29 cellular contexts compared by ENCODE assay signal in the genomic region with DNA sequence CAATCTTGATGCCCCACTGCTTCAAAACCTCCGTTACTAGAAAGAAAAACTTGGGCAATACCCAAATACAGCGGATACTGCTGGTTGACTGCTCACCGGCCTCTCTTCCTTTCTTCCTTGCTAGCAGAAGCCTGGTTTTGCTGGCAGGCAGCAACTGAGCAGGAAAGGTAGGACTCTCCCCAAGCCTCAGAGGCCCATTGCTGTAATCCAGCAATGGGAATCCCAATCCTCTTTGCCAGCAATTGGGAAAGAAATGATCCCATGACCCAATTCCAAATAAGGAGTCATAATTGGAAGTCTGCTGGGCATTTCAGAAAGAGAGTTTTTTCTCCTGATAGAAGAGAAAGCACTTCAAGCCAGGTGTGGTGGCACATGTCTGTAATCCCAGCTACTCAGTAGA.
DNase-seq lines count a peak whose midpoint lies in the region; ATAC-seq, FAIRE-seq and TF ChIP-seq lines count a peak whose summit lies in the region.
"Had no signal": no experiment of that assay in that cellular context is flagged by ENCODE, and none has a peak within 500 bp of the region (broad histone marks: within the 10 kb centered on the region; RNA-seq: fewer than 3 reads in every experiment).

No MANE protein-coding gene starts in this region.

- H3K4me1 ChIP-seq in liver (ENCODE audit: control insufficient read depth in 4 of 4, insufficient read depth in 4 of 4, low read length in 3 of 4) (peaks cover 0 to 8% (median 4%) of the 10 kb centered on the region in 4 donors), HepG2 (ENCODE audit: insufficient read depth, low read length) (no peaks in the 10 kb centered on the region; the same call in 1 of the 2 replicates), right lobe of liver (no peaks in the 10 kb centered on the region), thyroid gland (peaks cover 0 to 8% of the 10 kb centered on the region in 2 donors), mammary epithelial cell (ENCODE audit: insufficient read depth, low read length) (no peaks in the 10 kb centered on the region)
- H3K4me1 ChIP-seq: BLaER1 had no signal

- intact Hi-C loops in HepG2 (cut with micrococcal nuclease; ENCODE audit: unreplicated experiment): no loop called here
- intact Hi-C loops in right lobe of liver (cut with DNase I): no loop called here
- intact Hi-C loops in thyroid gland (cut with DNase I): no loop called here
- intact Hi-C loops in mammary epithelial cell (cut with micrococcal nuclease): no loop called here

- WGBS in liver: 66% methylated on average over 3 of the region's 3 CpGs
- WGBS in HepG2 (ENCODE audit: low lambda C conversion rate): no CpG with 5 or more reads among the region's 3 CpGs
- 68% methylated on average over 3 of the region's 3 CpGs for WGBS in right lobe of liver (ENCODE audit: insufficient coverage, low coverage, low lambda C conversion rate, missing lambda C conversion rate)
- WGBS in thyroid gland, 2 donors: 21 to 33% methylated on average over 2 to 3 of the region's 3 CpGs
- 94% methylated on average over 3 of the region's 3 CpGs for WGBS in mammary epithelial cell (ENCODE audit: low coverage, missing lambda C conversion rate)

- H3K9ac ChIP-seq in liver (ENCODE audit: low read depth in 1 of 2, low read length in 2 of 2) (no peak overlapping the region), HepG2 (ENCODE audit: insufficient read depth, low read depth, low read length) (no peak overlapping the region), mammary epithelial cell (ENCODE audit: insufficient read depth, low read length) (no peak overlapping the region)
- H3K9ac ChIP-seq: BLaER1 had no signal

- POLR2A ChIA-PET in HepG2 (lab: Yijun Ruan, JAX): no interaction called here

- DNase-seq in HepG2 (ENCODE audit: low spot score) (no peak), fibroblast of peridontal ligament (ENCODE audit: extremely low read depth) (peak; percentile 17), right lobe of liver (peak in 1 of 3 donors; percentile 45), thyroid gland (peak; percentile 20 to 42), frontal cortex (ENCODE audit: low spot score in 2 of 2) (no peak), mammary epithelial cell (no peak), medulla oblongata (ENCODE audit: extremely low spot score) (no peak)
- DNase-seq: 8988T; ACHN; BE2C; C1 segment of cervical spinal cord; CD4-positive, alpha-beta memory T cell; CD4-positive, CD25-positive, alpha-beta regulatory T cell; CD8-positive, alpha-beta memory T cell; COR-L47; DMS 273 treated with DMSO at 0.1 percent for 48 hours; DMS153; DMS53; DMS79; DND-41; EL; GDM1 had no signal

- FAIRE-seq in HepG2 (lab: Jason Lieb, UNC): no peak
- no peak for FAIRE-seq in frontal cortex (lab: Jason Lieb, UNC)
- FAIRE-seq: A204.1, GM12878, GM12892, GM18507, GM19239 had no signal

- TF ChIP-seq EP300 in HepG2 (IDR thresholded peaks at IDR 0.05; ENCODE audit: low read depth in 2 of 2, low read length in 2 of 2): no peak
- TF ChIP-seq EP300 in HepG2 (CRISPR knock-in tag; IDR thresholded peaks at IDR 0.05; ENCODE audit: borderline replicate concordance): no peak

- no peaks in the 10 kb centered on the region for H3K36me3 ChIP-seq in liver (ENCODE audit: control insufficient read depth in 4 of 4, insufficient read depth in 3 of 4, low read depth in 1 of 4, low read length in 3 of 4)
- no peaks in the 10 kb centered on the region for H3K36me3 ChIP-seq in HepG2 (replicated peaks in 1 of 2; ENCODE audit: control insufficient read depth in 1 of 2, insufficient read depth in 2 of 2, low read length in 2 of 2)
- no peaks in the 10 kb centered on the region for H3K36me3 ChIP-seq in right lobe of liver
- no peaks in the 10 kb centered on the region for H3K36me3 ChIP-seq in thyroid gland
- H3K36me3 ChIP-seq in mammary epithelial cell (ENCODE audit: insufficient read depth, low read length): no peaks in the 10 kb centered on the region
- H3K36me3 ChIP-seq: BE2C, BLaER1 had no signal

- ATAC-seq in HepG2: no peak
- ATAC-seq in right lobe of liver: peak; percentile 38 to 65 (median 52)
- ATAC-seq: GM12878 had no signal

- H3K9me3 ChIP-seq in liver (ENCODE audit: control insufficient read depth in 4 of 4, low read length in 3 of 4) (no peaks in the 10 kb centered on the region), HepG2 (ENCODE audit: low read length) (no peaks in the 10 kb centered on the region), right lobe of liver (no peaks in the 10 kb centered on the region), thyroid gland (no peaks in the 10 kb centered on the region), mammary epithelial cell (replicated peaks; ENCODE audit: insufficient read depth, low read length) (no peaks in the 10 kb centered on the region)
- H3K9me3 ChIP-seq: BE2C, BLaER1 had no signal

- CTCF ChIA-PET in HepG2 (lab: Yijun Ruan, JAX; ENCODE audit: low intra/inter-chr PET ratio, low total read pairs) (no interaction called here), mammary epithelial cell (lab: Charles Lee; ENCODE audit: low non-redundant PET) (no interaction called here)

- H3K79me2 ChIP-seq in HepG2 (ENCODE audit: insufficient read depth, low read length): no peaks in the 10 kb centered on the region
- H3K79me2 ChIP-seq in mammary epithelial cell (ENCODE audit: insufficient read depth, low read length): no peaks in the 10 kb centered on the region

- TF ChIP-seq POLR2A in HepG2 (IDR thresholded peaks at IDR 0.05; ENCODE audit: insufficient read depth in 1 of 2, low read depth in 2 of 2, low read length in 2 of 2): no peak
- TF ChIP-seq POLR2A in right lobe of liver (IDR thresholded peaks at IDR 0.05): no peak
- no peak for TF ChIP-seq POLR2A in thyroid gland (IDR thresholded peaks at IDR 0.05)

- H4K20me1 ChIP-seq in HepG2 (ENCODE audit: insufficient read depth, low read length) (no peaks in the 10 kb centered on the region), mammary epithelial cell (ENCODE audit: insufficient read depth, low read length) (no peaks in the 10 kb centered on the region)
- H4K20me1 ChIP-seq: BLaER1 had no signal

- H3K4me3 ChIP-seq in liver (ENCODE audit: low read depth in 1 of 3, low read length in 3 of 3) (no peak overlapping the region), HepG2 (replicated peaks in 1 of 3; ENCODE audit: insufficient read depth in 1 of 3, low read depth in 2 of 3, low read length in 3 of 3) (no peak overlapping the region), right lobe of liver (no peak overlapping the region), thyroid gland (replicated peaks in 1 of 3) (no peak overlapping the region), mammary epithelial cell (replicated peaks in 1 of 3; ENCODE audit: insufficient read depth in 1 of 3, low read depth in 2 of 3, low read length in 3 of 3) (no peak overlapping the region)
- H3K4me3 ChIP-seq: BLaER1, GM12878 had no signal

- H3K27ac ChIP-seq in liver (ENCODE audit: low read depth in 1 of 2, low read length in 2 of 2) (no peak overlapping the region), HepG2 (ENCODE audit: extremely low read length, insufficient read depth, low read length) (no peak overlapping the region), right lobe of liver (peak overlapping the region in 1 of 3 donors; percentile 61), thyroid gland (no peak overlapping the region), mammary epithelial cell (ENCODE audit: insufficient read depth, low read depth, low read length) (no peak overlapping the region)
- H3K27ac ChIP-seq: BLaER1 had no signal

- in situ Hi-C loops in HepG2 (cut with HindIII; ENCODE audit: extremely low pct_ligation_motif_present, low pct_unique_long_range_greater_than_20kb) (no loop called here), mammary epithelial cell (cut with MboI; ENCODE audit: low sequenced_read_pairs in 2 of 2) (no loop called here)

- dilution Hi-C loops in mammary epithelial cell (cut with HindIII; ENCODE audit: low sequenced_read_pairs): no loop called here

- H3K4me2 ChIP-seq in HepG2 (ENCODE audit: low read depth, low read length): no peak overlapping the region
- H3K4me2 ChIP-seq in mammary epithelial cell (ENCODE audit: insufficient read depth, low read depth, low read length): no peak overlapping the region
- H3K4me2 ChIP-seq: BLaER1 had no signal

- no peak overlapping the region for H2AFZ ChIP-seq in HepG2 (ENCODE audit: low read length)
- no peak overlapping the region for H2AFZ ChIP-seq in mammary epithelial cell (ENCODE audit: low read depth, low read length)

- H3K27me3 ChIP-seq in liver (ENCODE audit: control insufficient read depth in 4 of 4, insufficient read depth in 4 of 4, low read length in 3 of 4): no peaks in the 10 kb centered on the region
- no peaks in the 10 kb centered on the region for H3K27me3 ChIP-seq in HepG2 (ENCODE audit: control insufficient read depth in 1 of 2, insufficient read depth in 2 of 2, low read length in 2 of 2)
- no peaks in the 10 kb centered on the region for H3K27me3 ChIP-seq in right lobe of liver
- no peaks in the 10 kb centered on the region for H3K27me3 ChIP-seq in thyroid gland
- peaks cover 2% of the 10 kb centered on the region for H3K27me3 ChIP-seq in mammary epithelial cell (ENCODE audit: insufficient read depth, low read length)
- H3K27me3 ChIP-seq: BE2C, BLaER1 had no signal

- TF ChIP-seq CTCF in liver (IDR thresholded peaks at IDR 0.05; ENCODE audit: low read depth, low read length, missing input control): no peak
- TF ChIP-seq CTCF in HepG2 (CRISPR knock-in tag; IDR thresholded peaks at IDR 0.05): no peak
- no peak for TF ChIP-seq CTCF in right lobe of liver (IDR thresholded peaks at IDR 0.05)
- TF ChIP-seq CTCF in thyroid gland (IDR thresholded peaks at IDR 0.05): no peak
- no peak for TF ChIP-seq CTCF in mammary epithelial cell (conservative IDR thresholded peaks at IDR 0.05 in 1 of 2, IDR thresholded peaks at IDR 0.05 in 1 of 2; ENCODE audit: extremely low read depth in 1 of 2, insufficient read depth in 1 of 2, low read depth in 1 of 2, low read length in 2 of 2)

- BruUV-seq in HepG2 (replicated peaks; lab: Mats Ljungman, UMichigan): no TSS peak
- no TSS peak for BruUV-seq in mammary epithelial cell (replicated peaks; lab: Mats Ljungman, UMichigan)

- TF ChIP-seq RAD21 in liver (IDR thresholded peaks at IDR 0.05) (peak; percentile 12 to 38), HepG2 (CRISPR knock-in tag; IDR thresholded peaks at IDR 0.05) (no peak)

TF ChIP-seq in liver, 16 proteins besides CTCF, POLR2A, EP300 and RAD21 (continues in another document):
- TF ChIP-seq RXRA (IDR thresholded peaks at IDR 0.05) (peak in 1 of 2 donors; percentile 43), SP1 (IDR thresholded peaks at IDR 0.05) (peak; percentile 38), FOXA2 (IDR thresholded peaks at IDR 0.05) (no peak)

TF ChIP-seq in HepG2, 621 proteins besides CTCF, POLR2A, EP300 and RAD21 (continues in another document):
- no peak for TF ChIP-seq GABPA (IDR thresholded peaks at IDR 0.05; ENCODE audit: low read depth, low read length)
- no peak for TF ChIP-seq GABPA (CRISPR knock-in tag; IDR thresholded peaks at IDR 0.05; ENCODE audit: low read depth)
- no peak for TF ChIP-seq TARDBP (CRISPR knock-in tag; IDR thresholded peaks at IDR 0.05)

Comparison
In these comparisons a context has a peak if more than half of its experiments do, and no peak if none do; other contexts are left out.
1. DNase-seq: peak in fibroblast of peridontal ligament (single experiment) and thyroid gland (2 of 2); none in HepG2 (single experiment), frontal cortex (0 of 2), mammary epithelial cell (single experiment) and medulla oblongata (single experiment).